In the genomic region with DNA sequence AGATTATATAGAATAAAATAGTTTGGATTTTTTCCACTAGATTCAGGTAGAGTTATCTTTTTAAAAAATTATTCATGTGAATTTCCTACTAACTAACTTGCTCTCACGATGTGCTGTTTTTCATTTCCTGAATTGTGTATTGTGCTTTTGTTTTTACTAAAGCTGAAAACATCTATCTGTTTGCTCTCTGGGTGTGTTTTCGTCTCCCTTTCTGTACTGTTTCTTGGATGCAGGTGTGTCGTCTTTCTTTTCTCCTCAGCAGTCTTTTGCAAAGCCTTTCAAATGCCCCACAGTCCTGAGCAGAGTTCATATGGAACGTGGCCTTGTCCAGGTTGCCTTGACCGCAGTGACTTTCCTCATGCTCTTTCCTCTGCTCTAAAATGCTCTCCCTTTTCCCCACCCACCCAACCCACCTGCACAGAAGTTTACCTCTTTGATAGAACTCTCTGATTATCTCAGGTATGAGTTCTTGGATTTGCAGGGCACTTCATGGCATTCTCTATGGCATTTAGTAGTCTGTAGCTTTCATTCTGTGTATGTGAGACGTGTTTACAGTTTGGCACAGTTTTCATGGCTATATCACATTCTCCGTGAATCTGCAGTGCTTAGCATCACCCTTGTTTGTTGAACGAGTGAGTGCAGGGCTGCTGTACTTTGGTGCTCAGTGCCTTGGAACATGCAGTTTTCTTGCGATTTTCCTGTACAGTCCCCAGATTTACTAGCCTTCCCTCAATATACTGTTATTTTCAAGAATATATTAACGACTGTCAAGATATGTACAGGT, we compare ENCODE assay signal across 17 cellular contexts.
DNase-seq lines count a peak whose midpoint lies in the region; ATAC-seq, FAIRE-seq and TF ChIP-seq lines count a peak whose summit lies in the region.
"Had no signal": no experiment of that assay in that cellular context is flagged by ENCODE, and none has a peak within 500 bp of the region (broad histone marks: within the 10 kb centered on the region; RNA-seq: fewer than 3 reads in every experiment).

No MANE protein-coding gene starts in this region.

- CTCF ChIA-PET in GM12878 (lab: Yijun Ruan, JAX) = no interaction called here

- SMC1A ChIA-PET in GM12878 (lab: Charles Lee; ENCODE audit: uncharacterized antibody, unreplicated experiment) = interaction anchor here (1.1 to 1.4 kb wide), 2 partner anchors 15 to 40 kb away, joined by 3 read pairs; no protein-coding TSS in a partner anchor

- H3K4me1 Mint-ChIP-seq in activated naive CD8-positive, alpha-beta T cell treated with anti-CD3 and anti-CD28 coated beads, Interleukin-2, amount 50 U/mL, for 24 hours = peaks cover 22% of the 10 kb centered on the region
- H3K4me1 Mint-ChIP-seq: mesothelial cell of epicardium had no signal

- WGBS in GM12878 (ENCODE audit: insufficient coverage, insufficient replicate concordance, low lambda C conversion rate, missing lambda C conversion rate) = 5% methylated on average over 10 of the region's 10 CpGs

- no peak for TF ChIP-seq CTCF in GM13976 (IDR thresholded peaks at IDR 0.05; ENCODE audit: borderline replicate concordance, control extremely low read depth, extremely low read depth, insufficient read depth, missing control alignments)
- no peak for TF ChIP-seq CTCF in GM12878 (IDR thresholded peaks at IDR 0.05 in 2 of 3, conservative IDR thresholded peaks at IDR 0.05 in 1 of 3; ENCODE audit: control insufficient read depth in 2 of 3, extremely low read depth in 1 of 3, insufficient read depth in 1 of 3, low read depth in 3 of 3, low read length in 3 of 3)
- TF ChIP-seq CTCF in vagina (IDR thresholded peaks at IDR 0.05) = no peak

- ATAC-seq in GM19463 (IDR thresholded peaks at IDR 0.05; ENCODE audit: unreplicated experiment) (peak; percentile 56), HG03045 (IDR thresholded peaks at IDR 0.05; ENCODE audit: unreplicated experiment) (peak; percentile 43), GM12878 (peak; percentile 47), GM18870 (IDR thresholded peaks at IDR 0.05; ENCODE audit: unreplicated experiment) (no peak)
- no peak for ATAC-seq in activated naive CD8-positive, alpha-beta T cell treated with anti-CD3 and anti-CD28 coated beads, Interleukin-2, amount 50 U/mL, for 24 hours
- ATAC-seq: CD8-positive, alpha-beta T cell; SK-N-SH treated with all-trans-retinoic acid at 6 μM for 48 hours had no signal

- H3K9me3 Mint-ChIP-seq in activated naive CD8-positive, alpha-beta T cell treated with anti-CD3 and anti-CD28 coated beads, Interleukin-2, amount 50 U/mL, for 24 hours = no peaks in the 10 kb centered on the region
- H3K9me3 Mint-ChIP-seq: CD8-positive, alpha-beta T cell; mesothelial cell of epicardium had no signal

- POLR2A ChIA-PET in GM12878 (lab: Charles Lee) = no interaction called here

- RAD21 ChIA-PET in GM12878 (lab: Charles Lee; ENCODE audit: unreplicated experiment) = no interaction called here

- no peaks in the 10 kb centered on the region for H3K27me3 ChIP-seq in GM12878 (replicated peaks in 1 of 2; ENCODE audit: control insufficient read depth in 2 of 2, insufficient read depth in 2 of 2, low read length in 1 of 2)
- H3K27me3 ChIP-seq in vagina = no peaks in the 10 kb centered on the region
- H3K27me3 ChIP-seq: MG63, thyroid gland had no signal

- peak overlapping the region; percentile 65 for H3K4me2 ChIP-seq in GM12878 (ENCODE audit: control insufficient read depth, insufficient read depth)

- intact Hi-C loops in GM12878 (cut with micrococcal nuclease; ENCODE audit: unreplicated experiment) (no loop called here), vagina (cut with DNase I) (no loop called here)

- peaks cover 63% of the 10 kb centered on the region for H3K4me1 ChIP-seq in GM12878 (ENCODE audit: control insufficient read depth, insufficient read depth, low read length)
- peaks cover 12% of the 10 kb centered on the region for H3K4me1 ChIP-seq in vagina
- H3K4me1 ChIP-seq: thyroid gland had no signal

- in situ Hi-C loops in GM13976 (cut with MboI; ENCODE audit: low sequenced_read_pairs, unreplicated experiment) = no loop called here
- in situ Hi-C loops in GM12878 (cut with MboI) = no loop called here

- no peak for TF ChIP-seq RAD21 in GM12878 (IDR thresholded peaks at IDR 0.05; ENCODE audit: insufficient read depth, low read depth, low read length)

- BruUV-seq in GM12878 (replicated peaks; lab: Mats Ljungman, UMichigan) = no TSS peak

- TF ChIP-seq POLR2A in GM12878 (IDR thresholded peaks at IDR 0.05; ENCODE audit: low read depth, low read length) (no peak), vagina (IDR thresholded peaks at IDR 0.05) (no peak)

- peak; percentile 35 for DNase-seq in GM13976 (ENCODE audit: low spot score)
- peak; percentile 43 for DNase-seq in GM12878 (ENCODE audit: low read depth, low spot score)
- DNase-seq in GDM1 (lab: John Stamatoyannopoulos, UW) = no peak
- no peak for DNase-seq in vagina (ENCODE audit: extremely low spot score in 2 of 2)
- DNase-seq in activated naive CD8-positive, alpha-beta T cell treated with anti-CD3 and anti-CD28 coated beads, Interleukin-2, amount 50 U/mL, for 24 hours = no peak
- DNase-seq: activated CD4-positive, CD25-positive, alpha-beta regulatory T cell; aorta; CD8-positive, alpha-beta T cell; MG63; NCI-H2107; stimulated activated CD4-positive, alpha-beta T cell treated with anti-CD3 and anti-CD28 coated beads, Interleukin-12 subunit alpha, Interleukin-12 subunit beta, amount 100 ng/mL, for 4 hours; thyroid gland had no signal

- no peak overlapping the region for H3K27ac Mint-ChIP-seq in activated naive CD8-positive, alpha-beta T cell treated with anti-CD3 and anti-CD28 coated beads, Interleukin-2, amount 50 U/mL, for 24 hours
- H3K27ac Mint-ChIP-seq: CD8-positive, alpha-beta T cell; mesothelial cell of epicardium had no signal

- peak overlapping the region; percentile 73 for H3K27ac ChIP-seq in GM12878 (ENCODE audit: control insufficient read depth, insufficient read depth)
- H3K27ac ChIP-seq in vagina = no peak overlapping the region
- H3K27ac ChIP-seq: thyroid gland had no signal

- peak overlapping the region; percentile 43; the same call in 1 of the 2 replicates for H3K4me3 ChIP-seq in GM12878
- H3K4me3 ChIP-seq in vagina = no peak overlapping the region
- H3K4me3 ChIP-seq: MG63, thyroid gland had no signal

- H3K9me3 ChIP-seq in GM12878 (replicated peaks; ENCODE audit: control insufficient read depth, insufficient read depth, low read length) = no peaks in the 10 kb centered on the region
- no peaks in the 10 kb centered on the region for H3K9me3 ChIP-seq in vagina
- H3K9me3 ChIP-seq: MG63, thyroid gland had no signal

- no peak overlapping the region for H3K4me3 Mint-ChIP-seq in activated naive CD8-positive, alpha-beta T cell treated with anti-CD3 and anti-CD28 coated beads, Interleukin-2, amount 50 U/mL, for 24 hours
- H3K4me3 Mint-ChIP-seq: CD8-positive, alpha-beta T cell; mesothelial cell of epicardium had no signal

- H3K27me3 Mint-ChIP-seq in activated naive CD8-positive, alpha-beta T cell treated with anti-CD3 and anti-CD28 coated beads, Interleukin-2, amount 50 U/mL, for 24 hours = no peaks in the 10 kb centered on the region

- H2AFZ ChIP-seq in GM12878 (ENCODE audit: control insufficient read depth, low read depth, low read length) = peak overlapping the region; percentile 51

- FAIRE-seq in GM12878 (lab: Jason Lieb, UNC) = peak; percentile 18

- TF ChIP-seq EP300 in GM12878 (IDR thresholded peaks at IDR 0.05; ENCODE audit: borderline replicate concordance in 1 of 2, control insufficient read depth in 1 of 2, low read depth in 2 of 2, low read length in 2 of 2) = no peak

- H3K79me2 ChIP-seq in GM12878 (ENCODE audit: control insufficient read depth, insufficient read depth, low read length) = peaks cover 18% of the 10 kb centered on the region

- H3K36me3 ChIP-seq in GM12878 (ENCODE audit: control insufficient read depth in 2 of 2, insufficient read depth in 2 of 2, low read length in 1 of 2) (no peaks in the 10 kb centered on the region), vagina (no peaks in the 10 kb centered on the region)
- H3K36me3 ChIP-seq: MG63, thyroid gland had no signal

- H3K9ac ChIP-seq in GM12878 (ENCODE audit: control insufficient read depth, insufficient read depth, low read length) = 0 out of 2 replicates have a peak overlapping the region, but pooled peaks have one; percentile 2

- no peaks in the 10 kb centered on the region for H3K36me3 Mint-ChIP-seq in activated naive CD8-positive, alpha-beta T cell treated with anti-CD3 and anti-CD28 coated beads, Interleukin-2, amount 50 U/mL, for 24 hours (ENCODE audit: low read depth)

- H4K20me1 ChIP-seq in GM12878 (ENCODE audit: control insufficient read depth, insufficient read depth) = no peaks in the 10 kb centered on the region

TF ChIP-seq in GM12878, 131 proteins besides CTCF, POLR2A, EP300 and RAD21:
- TF ChIP-seq HDGF (IDR thresholded peaks at IDR 0.05) (0 out of 2 replicates have a peak, but pooled peaks have one; percentile 18), MTA2 (IDR thresholded peaks at IDR 0.05; ENCODE audit: low read depth) (no peak), KDM1A (IDR thresholded peaks at IDR 0.05; ENCODE audit: borderline replicate concordance) (no peak), TCF3 (IDR thresholded peaks at IDR 0.05; ENCODE audit: borderline replicate concordance, insufficient read depth, low read depth, low read length) (0 out of 2 replicates have a peak, but pooled peaks have one; percentile 22), NFIC (IDR thresholded peaks at IDR 0.05; ENCODE audit: low read depth, low read length) (peak; percentile 42; the same call in 1 of the 2 replicates), KAT2A (conservative IDR thresholded peaks at IDR 0.05; ENCODE audit: control insufficient read depth, low read depth, low read length) (no peak), PAX8 (IDR thresholded peaks at IDR 0.05) (no peak), ATF7 (IDR thresholded peaks at IDR 0.05; ENCODE audit: low read depth) (no peak), JUNB (IDR thresholded peaks at IDR 0.05) (peak; percentile 58), SRF (IDR thresholded peaks at IDR 0.05; ENCODE audit: low read depth in 2 of 2, low read length in 2 of 2) (no peak)
- TF ChIP-seq, protein P1, sequence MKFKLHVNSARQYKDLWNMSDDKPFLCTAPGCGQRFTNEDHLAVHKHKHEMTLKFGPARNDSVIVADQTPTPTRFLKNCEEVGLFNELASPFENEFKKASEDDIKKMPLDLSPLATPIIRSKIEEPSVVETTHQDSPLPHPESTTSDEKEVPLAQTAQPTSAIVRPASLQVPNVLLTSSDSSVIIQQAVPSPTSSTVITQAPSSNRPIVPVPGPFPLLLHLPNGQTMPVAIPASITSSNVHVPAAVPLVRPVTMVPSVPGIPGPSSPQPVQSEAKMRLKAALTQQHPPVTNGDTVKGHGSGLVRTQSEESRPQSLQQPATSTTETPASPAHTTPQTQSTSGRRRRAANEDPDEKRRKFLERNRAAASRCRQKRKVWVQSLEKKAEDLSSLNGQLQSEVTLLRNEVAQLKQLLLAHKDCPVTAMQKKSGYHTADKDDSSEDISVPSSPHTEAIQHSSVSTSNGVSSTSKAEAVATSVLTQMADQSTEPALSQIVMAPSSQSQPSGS (IDR thresholded peaks at IDR 0.05; ENCODE audit: low read length) = peak; percentile 34; the same call in 1 of the 2 replicates

Comparison
In these comparisons a context has a peak if more than half of its experiments do, and no peak if none do; other contexts are left out.
1. DNase-seq: peak in GM13976 (single experiment) and GM12878 (single experiment); none in GDM1 (single experiment), vagina (0 of 2) and activated naive CD8-positive, alpha-beta T cell treated with anti-CD3 and anti-CD28 coated beads, Interleukin-2, amount 50 U/mL, for 24 hours (single experiment).
2. ATAC-seq: peak in GM19463 (single experiment), HG03045 (single experiment) and GM12878 (single experiment); none in GM18870 (single experiment) and activated naive CD8-positive, alpha-beta T cell treated with anti-CD3 and anti-CD28 coated beads, Interleukin-2, amount 50 U/mL, for 24 hours (single experiment).